ENCODE assay signal across 18 cellular contexts in genomic region chr19:48990400-48990799, GRCh38. TPM values are rescaled to one million over a fixed set of nuclear protein-coding genes. Genes with fewer than 3 reads are reported as not detected.
DNase-seq lines count a peak whose midpoint lies in the region; ATAC-seq, FAIRE-seq and TF ChIP-seq lines count a peak whose summit lies in the region.
"Had no signal": no experiment of that assay in that cellular context is flagged by ENCODE, and none has a peak within 500 bp of the region (broad histone marks: within the 10 kb centered on the region; RNA-seq: fewer than 3 reads in every experiment).

No MANE protein-coding gene starts in this region.

- no peak overlapping the region for H4K5ac ChIP-seq in H9 (ENCODE audit: insufficient read length, low read depth, low read length)

- H3K9me3 Mint-ChIP-seq in H9 (no peaks in the 10 kb centered on the region), nephron (no peaks in the 10 kb centered on the region)
- H3K9me3 Mint-ChIP-seq: activated CD4-positive, alpha-beta memory T cell treated with anti-CD3 and anti-CD28 coated beads for 36 hours; activated naive CD4-positive, alpha-beta T cell treated with anti-CD3 and anti-CD28 coated beads for 36 hours had no signal

- H3K4me3 Mint-ChIP-seq in H9, result peak overlapping the region; percentile 16 to 24; a peak in 3 of 5 replicates
- H3K4me3 Mint-ChIP-seq in nephron, result peak overlapping the region in 2 of 3 experiments; percentile 45 to 53
- H3K4me3 Mint-ChIP-seq: activated CD4-positive, alpha-beta memory T cell treated with anti-CD3 and anti-CD28 coated beads for 36 hours; activated naive CD4-positive, alpha-beta T cell treated with anti-CD3 and anti-CD28 coated beads for 36 hours had no signal

- H3K27me3 ChIP-seq in BLaER1 (no peaks in the 10 kb centered on the region), H9 (ENCODE audit: insufficient read depth, low read length) (no peaks in the 10 kb centered on the region), GM12878 (replicated peaks in 1 of 2; ENCODE audit: control insufficient read depth in 2 of 2, insufficient read depth in 2 of 2, low read length in 1 of 2) (no peaks in the 10 kb centered on the region)
- H3K27me3 ChIP-seq: suprapubic skin had no signal

- intact Hi-C loops in GM12878 (cut with micrococcal nuclease; ENCODE audit: unreplicated experiment), result no loop called here

- CTCF ChIA-PET in GM12878 (lab: Yijun Ruan, JAX), result interaction anchor here (1.1 to 4.0 kb wide), 2 partner anchors 11 to 19 kb away, joined by 3 to 55 read pairs; no protein-coding TSS in a partner anchor

- H3K27me3 Mint-ChIP-seq in H9 (ENCODE audit: low read depth) (no peaks in the 10 kb centered on the region), nephron (ENCODE audit: low read depth) (no peaks in the 10 kb centered on the region)
- H3K27me3 Mint-ChIP-seq: activated CD4-positive, alpha-beta memory T cell treated with anti-CD3 and anti-CD28 coated beads for 36 hours had no signal

- POLR2A ChIA-PET in GM12878 (lab: Charles Lee), result no interaction called here

- H3K36me3 ChIP-seq in BLaER1 (peaks cover 46% of the 10 kb centered on the region), GM12878 (ENCODE audit: control insufficient read depth in 2 of 2, insufficient read depth in 2 of 2, low read length in 1 of 2) (peaks cover 0 to 15% of the 10 kb centered on the region in 2 experiments; a peak in 3 of 4 replicates)

- no peak overlapping the region for H2BK5ac ChIP-seq in H9 (ENCODE audit: insufficient read length, low read length)

- H3K9ac ChIP-seq in BLaER1 (peak overlapping the region; percentile 93), H9 (ENCODE audit: extremely low read depth, insufficient read length, low read length) (no peak overlapping the region), GM12878 (ENCODE audit: control insufficient read depth, insufficient read depth, low read length) (no peak overlapping the region)

- no peak overlapping the region for H4K8ac ChIP-seq in H9 (replicated peaks; ENCODE audit: insufficient read length, low read depth, low read length)

- H3K4me3 ChIP-seq in BLaER1 (0 out of 2 replicates have a peak overlapping the region, but pooled peaks have one; percentile 27), GM12878 (no peak overlapping the region)
- H3K4me3 ChIP-seq: PC-9 had no signal

- TF ChIP-seq EP300 in GM12878 (IDR thresholded peaks at IDR 0.05; ENCODE audit: borderline replicate concordance in 1 of 2, control insufficient read depth in 1 of 2, low read depth in 2 of 2, low read length in 2 of 2), result no peak

- H3K4ac ChIP-seq in H9 (ENCODE audit: low read depth, low read length), result no peak overlapping the region

- BruUV-seq in GM12878 (replicated peaks; lab: Mats Ljungman, UMichigan), result TSS peak; percentile 30

- no peak overlapping the region for H2BK120ac ChIP-seq in H9 (ENCODE audit: low read depth, low read length, poor library complexity, severe bottlenecking)

- no peak overlapping the region for H3K56ac ChIP-seq in H9 (ENCODE audit: insufficient read length, low read depth, low read length)

- no peak for TF ChIP-seq POLR2A in GM12878 (IDR thresholded peaks at IDR 0.05; ENCODE audit: low read depth, low read length)

- H3K27ac ChIP-seq in BLaER1 (peak overlapping the region; percentile 86), H9 (ENCODE audit: insufficient read length, low read depth, low read length) (no peak overlapping the region), GM12878 (ENCODE audit: control insufficient read depth, insufficient read depth) (no peak overlapping the region)
- H3K27ac ChIP-seq: PC-9, suprapubic skin had no signal

- TF ChIP-seq RAD21 in GM12878 (IDR thresholded peaks at IDR 0.05; ENCODE audit: insufficient read depth, low read depth, low read length), result no peak

- no peak for ATAC-seq in GM12878
- ATAC-seq in HG02610 (IDR thresholded peaks at IDR 0.05; ENCODE audit: unreplicated experiment), result no peak
- ATAC-seq: HCT116, sciatic nerve had no signal

- peaks cover 30 to 35% of the 10 kb centered on the region in 2 experiments for H3K4me1 Mint-ChIP-seq in H9
- H3K4me1 Mint-ChIP-seq in nephron, result peaks cover 42% of the 10 kb centered on the region

- H2BK12ac ChIP-seq in H9 (ENCODE audit: insufficient read length, low read depth, low read length), result no peak overlapping the region

- no peak overlapping the region for H2BK20ac ChIP-seq in H9 (ENCODE audit: low read depth, low read length, poor library complexity, severe bottlenecking)

- FAIRE-seq in GM12878 (lab: Jason Lieb, UNC), result peak; percentile 54

- H3T11ph ChIP-seq in H9 (ENCODE audit: low read length), result no peak overlapping the region

- H2AFZ ChIP-seq in H9 (ENCODE audit: low read length) (no peak overlapping the region), GM12878 (ENCODE audit: control insufficient read depth, low read depth, low read length) (no peak overlapping the region)
- H2AFZ ChIP-seq: PC-9 had no signal

- no peak overlapping the region for H2AK5ac ChIP-seq in H9 (ENCODE audit: insufficient read length, low read length)

- no peak overlapping the region for H2BK15ac ChIP-seq in H9 (ENCODE audit: low read depth, low read length)

- H3K79me1 ChIP-seq in H9 (ENCODE audit: insufficient read depth, low read depth, low read length, poor library complexity, severe bottlenecking), result no peaks in the 10 kb centered on the region

- H3K23me2 ChIP-seq in H9 (ENCODE audit: insufficient read length, low read depth, low read length, poor library complexity, severe bottlenecking), result peaks cover 8% of the 10 kb centered on the region

- H3K9me3 ChIP-seq in BLaER1, result no peaks in the 10 kb centered on the region
- H3K9me3 ChIP-seq in H9 (ENCODE audit: control insufficient read depth, low read depth, low read length), result no peaks in the 10 kb centered on the region
- no peaks in the 10 kb centered on the region for H3K9me3 ChIP-seq in GM12878 (replicated peaks; ENCODE audit: control insufficient read depth, insufficient read depth, low read length)
- H3K9me3 ChIP-seq: suprapubic skin had no signal

- RAD21 ChIA-PET in GM12878 (lab: Charles Lee; ENCODE audit: unreplicated experiment), result no interaction called here

- no peak overlapping the region for H4K91ac ChIP-seq in H9 (ENCODE audit: insufficient read length, low read depth, low read length)

- no CpG with 5 or more reads among the region's 4 CpGs for WGBS in H9 (ENCODE audit: extremely low coverage, insufficient read length, low lambda C conversion rate)
- 100% methylated on average over 4 of the region's 4 CpGs for WGBS in GM12878 (ENCODE audit: insufficient coverage, insufficient replicate concordance, low lambda C conversion rate, missing lambda C conversion rate)

- in situ Hi-C loops in GM12878 (cut with MboI), result no loop called here

- DNase-seq in H9, result no peak
- DNase-seq in GM12878 (ENCODE audit: low read depth, low spot score), result no peak
- no peak for DNase-seq in CD1c-positive myeloid dendritic cell (ENCODE audit: extremely low spot score)
- DNase-seq in GF-D8 (lab: John Stamatoyannopoulos, UW), result no peak
- no peak for DNase-seq in activated CD4-positive, CD25-positive, alpha-beta regulatory T cell (lab: John Stamatoyannopoulos, UW)
- DNase-seq: activated CD4-positive, alpha-beta memory T cell treated with anti-CD3 and anti-CD28 coated beads for 36 hours; activated naive CD4-positive, alpha-beta T cell treated with anti-CD3 and anti-CD28 coated beads for 36 hours; MV-4-11; NCI-H226; PC-9 had no signal

- TF ChIP-seq CTCF in H9 (conservative IDR thresholded peaks at IDR 0.05) (no peak), GM12878 (IDR thresholded peaks at IDR 0.05 in 2 of 3, conservative IDR thresholded peaks at IDR 0.05 in 1 of 3; ENCODE audit: control insufficient read depth in 2 of 3, extremely low read depth in 1 of 3, insufficient read depth in 1 of 3, low read depth in 3 of 3, low read length in 3 of 3) (no peak), nephron (IDR thresholded peaks at IDR 0.05; ENCODE audit: unreplicated experiment in 3 of 3) (no peak)

- H3K79me2 ChIP-seq in H9 (ENCODE audit: insufficient read depth, low read length), result peaks cover 9% of the 10 kb centered on the region; the same call in 1 of the 2 replicates
- peaks cover 45% of the 10 kb centered on the region for H3K79me2 ChIP-seq in GM12878 (ENCODE audit: control insufficient read depth, insufficient read depth, low read length)

- H3K4me1 ChIP-seq in BLaER1 (peaks cover 56% of the 10 kb centered on the region), H9 (ENCODE audit: insufficient read depth, low read length) (no peaks in the 10 kb centered on the region; the same call in 1 of the 2 replicates), GM12878 (ENCODE audit: control insufficient read depth, insufficient read depth, low read length) (peaks cover 3% of the 10 kb centered on the region)

- H4K20me1 ChIP-seq in BLaER1, result peaks cover 12% of the 10 kb centered on the region
- no peaks in the 10 kb centered on the region for H4K20me1 ChIP-seq in H9 (ENCODE audit: control insufficient read depth, insufficient read depth, insufficient read length)
- no peaks in the 10 kb centered on the region for H4K20me1 ChIP-seq in GM12878 (ENCODE audit: control insufficient read depth, insufficient read depth)

- H3K36me3 Mint-ChIP-seq in H9 (ENCODE audit: insufficient read depth in 1 of 3, low read depth in 3 of 3), result peaks cover 18 to 49% (median 46%) of the 10 kb centered on the region in 3 experiments
- H3K36me3 Mint-ChIP-seq in nephron (ENCODE audit: low read depth), result peaks cover 37% of the 10 kb centered on the region

- H3K14ac ChIP-seq in H9 (ENCODE audit: insufficient read depth, low read length), result no peak overlapping the region; the same call in 1 of the 2 replicates

- H3K18ac ChIP-seq in H9 (ENCODE audit: insufficient read length, low read depth, low read length), result no peak overlapping the region

- peak overlapping the region; percentile 99 for H3K4me2 ChIP-seq in BLaER1
- no peak overlapping the region for H3K4me2 ChIP-seq in H9 (ENCODE audit: insufficient read depth, insufficient read length, low read length)
- peak overlapping the region; percentile 7; the same call in 1 of the 2 replicates for H3K4me2 ChIP-seq in GM12878 (ENCODE audit: control insufficient read depth, insufficient read depth)
- H3K4me2 ChIP-seq: PC-9 had no signal

- H3K27ac Mint-ChIP-seq in H9, result peak overlapping the region in 2 of 3 experiments; percentile 4 to 32; a peak in 2 of 7 replicates
- peak overlapping the region; percentile 24 to 85 (median 72) for H3K27ac Mint-ChIP-seq in nephron
- H3K27ac Mint-ChIP-seq: activated CD4-positive, alpha-beta memory T cell treated with anti-CD3 and anti-CD28 coated beads for 36 hours; activated naive CD4-positive, alpha-beta T cell treated with anti-CD3 and anti-CD28 coated beads for 36 hours had no signal

- SMC1A ChIA-PET in GM12878 (lab: Charles Lee; ENCODE audit: uncharacterized antibody, unreplicated experiment), result interaction anchor here (1.1 kb wide), 1 partner anchor 12 kb away, joined by 3 read pairs; no protein-coding TSS in a partner anchor

- H3K23ac ChIP-seq in H9 (ENCODE audit: insufficient read length, low read depth, low read length), result no peak overlapping the region

RNA-seq across cellular contexts. Expression of gene GYS1, which starts 2.7 kb away (rescaled TPM):
- total RNA-seq in H9 (2021) (44.3 and 45.6 TPM in 2 replicates), GM12878 (2014; rRNA removed) (35.4 and 39.5 TPM in 2 replicates), GM12878 (2014; rRNA removed; fragmentation: Illumina TruSeq; extraction: Trizol) (20.2 and 21.5 TPM in 2 replicates), GM12878 (2021) (37.3 and 40.2 TPM in 2 replicates)
- total RNA-seq in GM12878 (2013; cell fraction: nucleolus; rRNA removed), result 77.6 and 83.1 TPM in 2 replicates
- 30.6 TPM for polyA plus RNA-seq in GM12878 (2011; ENCODE audit: low read depth)
- polyA plus RNA-seq in GM12878 (2011; rRNA removed) (36.0 and 62.0 TPM in 2 replicates), GM12878 (2014; fragmentation: Illumina TruSeq; extraction: Trizol) (40.6 and 44.3 TPM in 2 replicates), GM12878 (2014; fragmentation: Nextera tagmentation; extraction: Ambion mirVana) (1 to 10 TPM; 3.7 to 5.8 TPM), GM12878 (2014; rRNA removed) (42.2 and 45.5 TPM in 2 replicates), GM12878 (2016; fragmentation: Nextera tagmentation; extraction: Ambion mirVana) (10 to 100 TPM; 37.3 to 40.6 TPM)
- polyA plus RNA-seq in GM12878 (2011; cell fraction: cytosol; rRNA removed), result 72.2 and 76.1 TPM in 2 replicates
- polyA plus RNA-seq in GM12878 (2011; cell fraction: nucleus; rRNA removed), result 87.8 and 91.9 TPM in 2 replicates
- polyA plus RNA-seq in GM12878 (2012), result 49.4 and 54.4 TPM in 2 replicates
- polyA minus RNA-seq in GM12878 (2011; rRNA and poly(A)+ RNA removed), result 56.8 and 118 TPM in 2 replicates
- 23.9 and 29.7 TPM in 2 replicates for polyA minus RNA-seq in GM12878 (2011; cell fraction: cytosol; rRNA and poly(A)+ RNA removed)
- polyA minus RNA-seq in GM12878 (2011; cell fraction: nucleus; rRNA and poly(A)+ RNA removed), result 38.2 and 52.7 TPM in 2 replicates

RNA-seq across cellular contexts. Expression of gene RUVBL2, which starts 3.3 kb away (rescaled TPM):
- total RNA-seq in H9 (2021) (130 and 134 TPM in 2 replicates), GM12878 (2014; rRNA removed) (195 and 202 TPM in 2 replicates), GM12878 (2014; rRNA removed; fragmentation: Illumina TruSeq; extraction: Trizol) (80.3 and 97.0 TPM in 2 replicates), GM12878 (2021) (134 and 142 TPM in 2 replicates)
- total RNA-seq in GM12878 (2013; cell fraction: nucleolus; rRNA removed), result 60.9 and 67.9 TPM in 2 replicates
- polyA plus RNA-seq in GM12878 (2011; ENCODE audit: low read depth), result 38.4 TPM
- polyA plus RNA-seq in GM12878 (2011; rRNA removed) (58.7 and 117 TPM in 2 replicates), GM12878 (2014; fragmentation: Illumina TruSeq; extraction: Trizol) (11.8 and 53.8 TPM in 2 replicates), GM12878 (2014; fragmentation: Nextera tagmentation; extraction: Ambion mirVana) (10 to 100 TPM; 33.8 to 70.6 TPM), GM12878 (2014; rRNA removed) (142 and 166 TPM in 2 replicates), GM12878 (2016; fragmentation: Nextera tagmentation; extraction: Ambion mirVana) (100 to 1,000 TPM; 214 to 224 TPM)
- polyA plus RNA-seq in GM12878 (2011; cell fraction: cytosol; rRNA removed), result 182 and 281 TPM in 2 replicates
- polyA plus RNA-seq in GM12878 (2011; cell fraction: nucleus; rRNA removed), result 206 and 275 TPM in 2 replicates
- polyA plus RNA-seq in GM12878 (2012), result 88.4 and 111 TPM in 2 replicates
- polyA minus RNA-seq in GM12878 (2011; rRNA and poly(A)+ RNA removed), result 125 and 207 TPM in 2 replicates
- 59.3 and 70.5 TPM in 2 replicates for polyA minus RNA-seq in GM12878 (2011; cell fraction: cytosol; rRNA and poly(A)+ RNA removed)
- 47.3 and 83.5 TPM in 2 replicates for polyA minus RNA-seq in GM12878 (2011; cell fraction: nucleus; rRNA and poly(A)+ RNA removed)

RNA-seq across cellular contexts. Expression of gene FTL, which starts 25.3 kb away (rescaled TPM):
- total RNA-seq in H9 (2021) (1,244 and 1,245 TPM in 2 replicates), GM12878 (2014; rRNA removed) (1,329 and 1,429 TPM in 2 replicates), GM12878 (2014; rRNA removed; fragmentation: Illumina TruSeq; extraction: Trizol) (1,207 and 1,334 TPM in 2 replicates), GM12878 (2021) (994 and 1,017 TPM in 2 replicates)
- 86.0 and 88.4 TPM in 2 replicates for total RNA-seq in GM12878 (2013; cell fraction: nucleolus; rRNA removed)
- polyA plus RNA-seq in GM12878 (2011; ENCODE audit: low read depth), result 1,181 TPM
- polyA plus RNA-seq in GM12878 (2011; rRNA removed) (148 and 364 TPM in 2 replicates), GM12878 (2014; fragmentation: Illumina TruSeq; extraction: Trizol) (1,187 and 1,762 TPM in 2 replicates), GM12878 (2014; fragmentation: Nextera tagmentation; extraction: Ambion mirVana) (1,000 to 10,000 TPM; 5,502 to 8,913 TPM), GM12878 (2014; rRNA removed) (1,363 and 1,437 TPM in 2 replicates), GM12878 (2016; fragmentation: Nextera tagmentation; extraction: Ambion mirVana) (1,000 to 10,000 TPM; 4,849 to 4,896 TPM)
- polyA plus RNA-seq in GM12878 (2011; cell fraction: cytosol; rRNA removed), result 1,075 and 1,106 TPM in 2 replicates
- polyA plus RNA-seq in GM12878 (2011; cell fraction: nucleus; rRNA removed), result 345 and 359 TPM in 2 replicates
- polyA plus RNA-seq in GM12878 (2012), result 1,628 and 2,313 TPM in 2 replicates
- 168 and 426 TPM in 2 replicates for polyA minus RNA-seq in GM12878 (2011; rRNA and poly(A)+ RNA removed)
- 172 and 175 TPM in 2 replicates for polyA minus RNA-seq in GM12878 (2011; cell fraction: cytosol; rRNA and poly(A)+ RNA removed)
- 67.8 and 78.5 TPM in 2 replicates for polyA minus RNA-seq in GM12878 (2011; cell fraction: nucleus; rRNA and poly(A)+ RNA removed)

RNA-seq across cellular contexts. Expression of gene LHB, which starts 26.5 kb away (rescaled TPM):
- total RNA-seq in H9 (2021), result not detected in 2 replicates
- total RNA-seq in GM12878 (2013; cell fraction: nucleolus; rRNA removed), result not detected in 2 replicates
- total RNA-seq in GM12878 (2014; rRNA removed), result 0.34 TPM in 1 of 2 replicates, not detected in the other
- total RNA-seq in GM12878 (2014; rRNA removed; fragmentation: Illumina TruSeq; extraction: Trizol), result not detected in 2 replicates
- 0.46 TPM in 1 of 2 replicates, not detected in the other for total RNA-seq in GM12878 (2021)
- 1.7 TPM for polyA plus RNA-seq in GM12878 (2011; ENCODE audit: low read depth)
- polyA plus RNA-seq in GM12878 (2011; rRNA removed), result not detected in 2 replicates
- not detected in 2 replicates for polyA plus RNA-seq in GM12878 (2011; cell fraction: cytosol; rRNA removed)
- polyA plus RNA-seq in GM12878 (2011; cell fraction: nucleus; rRNA removed), result 0.97 and 1.1 TPM in 2 replicates
- polyA plus RNA-seq in GM12878 (2012), result 0.54 and 0.60 TPM in 2 replicates
- polyA plus RNA-seq in GM12878 (2014; fragmentation: Illumina TruSeq; extraction: Trizol), result not detected in 2 replicates
- polyA plus RNA-seq in GM12878 (2014; fragmentation: Nextera tagmentation; extraction: Ambion mirVana), result under 1 TPM in 1 of 2 experiments, not detected in 1; 0.20 TPM
- polyA plus RNA-seq in GM12878 (2014; rRNA removed), result 0.28 TPM in 1 of 2 replicates, not detected in the other
- polyA plus RNA-seq in GM12878 (2016; fragmentation: Nextera tagmentation; extraction: Ambion mirVana), result under 1 TPM; 0.60 to 0.72 TPM
- polyA minus RNA-seq in GM12878 (2011; rRNA and poly(A)+ RNA removed), result not detected in 2 replicates
- not detected in 2 replicates for polyA minus RNA-seq in GM12878 (2011; cell fraction: cytosol; rRNA and poly(A)+ RNA removed)
- polyA minus RNA-seq in GM12878 (2011; cell fraction: nucleus; rRNA and poly(A)+ RNA removed), result not detected in 2 replicates
- total RNA-seq: activated naive CD4-positive, alpha-beta T cell treated with anti-CD3 and anti-CD28 coated beads for 36 hours; HT1080; sciatic nerve; suprapubic skin; T-helper 2 cell treated with Interferon-gamma antibody and Interleukin-4, amounts not matched to agents 100 ng/mL and 5 ng/mL, for 36 hours had no signal

RNA-seq across cellular contexts. Expression of gene CGB3, which starts 33.7 kb away (rescaled TPM):
- total RNA-seq in H9 (2021) (0.46 TPM in 1 of 2 replicates, not detected in the other), GM12878 (2014; rRNA removed) (not detected in 2 replicates), GM12878 (2014; rRNA removed; fragmentation: Illumina TruSeq; extraction: Trizol) (not detected in 2 replicates), GM12878 (2021) (not detected in 2 replicates)
- total RNA-seq in GM12878 (2013; cell fraction: nucleolus; rRNA removed), result not detected in 2 replicates
- polyA plus RNA-seq in GM12878 (2011; ENCODE audit: low read depth), result not detected
- polyA plus RNA-seq in GM12878 (2011; rRNA removed) (not detected in 2 replicates), GM12878 (2014; fragmentation: Illumina TruSeq; extraction: Trizol) (not detected in 2 replicates), GM12878 (2014; fragmentation: Nextera tagmentation; extraction: Ambion mirVana) (not detected), GM12878 (2014; rRNA removed) (not detected in 2 replicates), GM12878 (2016; fragmentation: Nextera tagmentation; extraction: Ambion mirVana) (not detected)
- not detected in 2 replicates for polyA plus RNA-seq in GM12878 (2011; cell fraction: cytosol; rRNA removed)
- not detected in 2 replicates for polyA plus RNA-seq in GM12878 (2011; cell fraction: nucleus; rRNA removed)
- not detected in 2 replicates for polyA plus RNA-seq in GM12878 (2012)
- polyA minus RNA-seq in GM12878 (2011; rRNA and poly(A)+ RNA removed), result not detected in 2 replicates
- not detected in 2 replicates for polyA minus RNA-seq in GM12878 (2011; cell fraction: cytosol; rRNA and poly(A)+ RNA removed)
- polyA minus RNA-seq in GM12878 (2011; cell fraction: nucleus; rRNA and poly(A)+ RNA removed), result not detected in 2 replicates
- total RNA-seq: activated CD4-positive, alpha-beta memory T cell treated with anti-CD3 and anti-CD28 coated beads for 36 hours; activated naive CD4-positive, alpha-beta T cell treated with anti-CD3 and anti-CD28 coated beads for 36 hours; HT1080; PC-9; sciatic nerve; suprapubic skin; T-helper 2 cell treated with Interferon-gamma antibody and Interleukin-4, amounts not matched to agents 100 ng/mL and 5 ng/mL, for 36 hours had no signal
